Comparison of ENCODE assay signal across 8 cellular contexts in the genomic region with DNA sequence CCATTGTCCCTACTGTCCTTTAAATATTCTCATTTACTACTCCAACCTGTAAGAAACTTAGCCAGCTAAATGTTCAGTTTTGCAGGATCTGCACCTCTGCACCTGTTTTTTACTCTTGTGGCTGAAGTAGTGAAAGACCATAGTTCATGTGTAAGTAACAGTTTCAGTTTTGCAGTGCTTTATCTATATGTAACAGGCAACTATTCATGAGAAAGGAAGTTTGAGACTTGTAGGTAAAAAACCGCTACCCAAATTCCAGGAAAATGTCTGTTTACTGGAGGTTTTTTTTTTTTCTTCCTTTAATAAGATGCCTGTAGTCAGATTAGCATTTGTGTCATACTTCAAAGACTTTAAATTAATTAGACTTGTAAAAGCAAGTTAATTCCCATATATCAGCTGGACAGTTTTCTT. TPM values are rescaled to one million over a fixed set of nuclear protein-coding genes. Genes with fewer than 3 reads are reported as not detected.
A peak's percentile ranks its signal among the peaks of the same experiment; 100 is the strongest.
DNase-seq lines count a peak whose midpoint lies in the region; ATAC-seq and TF ChIP-seq lines count a peak whose summit lies in the region.

No MANE protein-coding gene starts in this region.

- H3K27ac ChIP-seq in Peyer's patch (peak overlapping the region; percentile 64 to 85 (median 73)), rectal smooth muscle tissue (ENCODE audit: low read depth, low read length) (peak overlapping the region; percentile 22), tibial artery (peak overlapping the region in 1 of 2 donors; percentile 44)

- H3K36me3 ChIP-seq in Peyer's patch: no peaks in the 10 kb centered on the region
- H3K36me3 ChIP-seq in rectal smooth muscle tissue (ENCODE audit: control insufficient read depth, insufficient read depth, low read length): no peaks in the 10 kb centered on the region
- H3K36me3 ChIP-seq in BE2C: no peaks in the 10 kb centered on the region
- H3K36me3 ChIP-seq in tibial artery: no peaks in the 10 kb centered on the region

- TF ChIP-seq CTCF in Peyer's patch (IDR thresholded peaks at IDR 0.05) (peak in 1 of 6 experiments; percentile 16), BE2C (IDR thresholded peaks at IDR 0.05; ENCODE audit: low read depth, low read length) (no peak), tibial artery (IDR thresholded peaks at IDR 0.05) (no peak)

- DNase-seq in Peyer's patch (no peak), BE2C (no peak), NCI-H1417 treated with DMSO at 0.1 percent for 48 hours (lab: John Stamatoyannopoulos, UW) (no peak), tibial artery (no peak)
- no peak for DNase-seq in stimulated activated CD4-positive, alpha-beta T cell treated with anti-CD3 and anti-CD28 coated beads, Interleukin-4, amount 100 ng/mL, for 1 hour

- H3K4me3 ChIP-seq in Peyer's patch (peak overlapping the region in 3 of 4 donors; percentile 24 to 36 (median 25)), rectal smooth muscle tissue (ENCODE audit: low read length) (peak overlapping the region; percentile 1), BE2C (ENCODE audit: low read depth, low read length) (no peak overlapping the region), tibial artery (no peak overlapping the region)

- H3K9ac ChIP-seq in rectal smooth muscle tissue (ENCODE audit: low read length): no peak overlapping the region

- intact Hi-C loops in tibial artery (cut with DNase I; ENCODE audit: low total_unique reads): no loop called here

- TF ChIP-seq POLR2A in Peyer's patch (IDR thresholded peaks at IDR 0.05): peak in 1 of 2 donors; percentile 1

- ATAC-seq in GM19023 (IDR thresholded peaks at IDR 0.05; ENCODE audit: unreplicated experiment) (peak; percentile 63), HG02798 (IDR thresholded peaks at IDR 0.05; ENCODE audit: poor library complexity, unreplicated experiment) (peak; percentile 80)

- no peaks in the 10 kb centered on the region for H3K9me3 ChIP-seq in Peyer's patch
- H3K9me3 ChIP-seq in BE2C: no peaks in the 10 kb centered on the region
- no peaks in the 10 kb centered on the region for H3K9me3 ChIP-seq in tibial artery

- H3K27me3 ChIP-seq in Peyer's patch: no peaks in the 10 kb centered on the region
- no peaks in the 10 kb centered on the region for H3K27me3 ChIP-seq in rectal smooth muscle tissue (ENCODE audit: control insufficient read depth, insufficient read depth, low read length)
- H3K27me3 ChIP-seq in BE2C: no peaks in the 10 kb centered on the region
- no peaks in the 10 kb centered on the region for H3K27me3 ChIP-seq in tibial artery

- H3K4me1 ChIP-seq in Peyer's patch (peaks cover 0 to 11% (median 3%) of the 10 kb centered on the region in 4 donors), rectal smooth muscle tissue (ENCODE audit: control insufficient read depth, insufficient read depth, low read length) (no peaks in the 10 kb centered on the region), BE2C (no peaks in the 10 kb centered on the region), tibial artery (peaks cover 0 to 28% (median 5%) of the 10 kb centered on the region in 4 donors)

RNA-seq across cellular contexts. Expression of gene MBNL1, which starts 25.4 kb away (rescaled TPM):
- 100 to 1,000 TPM; 261 to 429 (median 389) TPM for total RNA-seq in Peyer's patch
- 41.6 TPM for polyA plus RNA-seq in BE2C (2012; ENCODE audit: insufficient read depth, insufficient read length, low read depth)

Comparison
In these comparisons a context has a peak if more than half of its experiments do, and no peak if none do; other contexts are left out.
1. H3K4me3 ChIP-seq: peak in Peyer's patch (3 of 4) and rectal smooth muscle tissue (single experiment); none in BE2C (single experiment) and tibial artery (0 of 2).